In genomic region chr1:184986250-184986649, GRCh38 we compare ENCODE assay signal across 1 cellular context.
TF ChIP-seq lines count a peak whose summit lies in the region.

No MANE protein-coding gene starts in this region.

TF ChIP-seq in K562, 482 proteins besides CTCF, POLR2A, EP300 and RAD21:
- peak; percentile 56; the same call in 1 of the 2 replicates for TF ChIP-seq ZNF263 (CRISPR knock-in tag; IDR thresholded peaks at IDR 0.05; ENCODE audit: borderline replicate concordance)
- TF ChIP-seq, protein P1, sequence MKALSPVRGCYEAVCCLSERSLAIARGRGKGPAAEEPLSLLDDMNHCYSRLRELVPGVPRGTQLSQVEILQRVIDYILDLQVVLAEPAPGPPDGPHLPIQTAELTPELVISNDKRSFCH (CRISPR knock-in tag; IDR thresholded peaks at IDR 0.05): no peak
- TF ChIP-seq, protein P1 (tag; IDR thresholded peaks at IDR 0.05): no peak
- peak in 1 of 2 experiments; percentile 46; a peak in 1 of 4 replicates for TF ChIP-seq RCOR1 (IDR thresholded peaks at IDR 0.05; ENCODE audit: borderline replicate concordance in 1 of 2, low read depth in 2 of 2, low read length in 2 of 2)
- TF ChIP-seq DEAF1 (CRISPR knock-in tag; IDR thresholded peaks at IDR 0.05): 0 out of 2 replicates have a peak, but pooled peaks have one; percentile 18
- TF ChIP-seq SPI1 (IDR thresholded peaks at IDR 0.05; ENCODE audit: borderline replicate concordance, low read depth, low read length): peak; percentile 44; the same call in 1 of the 2 replicates
- TF ChIP-seq CTBP1 (IDR thresholded peaks at IDR 0.05; ENCODE audit: borderline replicate concordance): 0 out of 2 replicates have a peak, but pooled peaks have one; percentile 18
- no peak for TF ChIP-seq COPS2 (conservative IDR thresholded peaks at IDR 0.05)
- TF ChIP-seq, protein P2, sequence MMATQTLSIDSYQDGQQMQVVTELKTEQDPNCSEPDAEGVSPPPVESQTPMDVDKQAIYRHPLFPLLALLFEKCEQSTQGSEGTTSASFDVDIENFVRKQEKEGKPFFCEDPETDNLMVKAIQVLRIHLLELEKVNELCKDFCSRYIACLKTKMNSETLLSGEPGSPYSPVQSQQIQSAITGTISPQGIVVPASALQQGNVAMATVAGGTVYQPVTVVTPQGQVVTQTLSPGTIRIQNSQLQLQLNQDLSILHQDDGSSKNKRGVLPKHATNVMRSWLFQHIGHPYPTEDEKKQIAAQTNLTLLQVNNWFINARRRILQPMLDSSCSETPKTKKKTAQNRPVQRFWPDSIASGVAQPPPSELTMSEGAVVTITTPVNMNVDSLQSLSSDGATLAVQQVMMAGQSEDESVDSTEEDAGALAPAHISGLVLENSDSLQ (IDR thresholded peaks at IDR 0.05): peak; percentile 40; the same call in 1 of the 2 replicates
